ENCODE assay signal across 35 cellular contexts in genomic region chr15:39416258-39416657, GRCh38.
"Had no signal": no experiment of that assay in that cellular context is flagged by ENCODE, and none has a peak within 500 bp of the region (broad histone marks: within the 10 kb centered on the region; RNA-seq: fewer than 3 reads in every experiment).

No MANE protein-coding gene starts in this region.

- H3K4me3 ChIP-seq: MG63 had no signal

- H3K27ac ChIP-seq: KMS-11 had no signal

- DNase-seq: Kasumi-1, MG63, MM.1S, MV-4-11, NCI-H1048, NCI-H1092, NCI-H1092 treated with DMSO at 0.1 percent for 48 hours, NCI-H1105, NCI-H1105 treated with DMSO at 0.1 percent for 48 hours, NCI-H1417, NCI-H1417 treated with DMSO at 0.1 percent for 48 hours, NCI-H1436, NCI-H1436 treated with DMSO at 0.1 percent for 48 hours, NCI-H146, NCI-H1694, NCI-H1694 treated with DMSO at 0.1 percent for 48 hours, NCI-H187, NCI-H187 treated with DMSO at 0.1 percent for 48 hours, NCI-H1930, NCI-H2029, NCI-H2029 treated with DMSO at 0.1 percent for 48 hours, NCI-H2081, NCI-H2081 treated with DMSO at 0.1 percent for 48 hours, NCI-H2107, NCI-H2171, NCI-H2171 treated with DMSO at 0.1 percent for 48 hours, NCI-H2227 treated with DMSO at 0.1 percent for 48 hours, NCI-H226, NCI-H345, NCI-H446, NCI-H446 treated with DMSO at 0.1 percent for 48 hours, NCI-H510A, NCI-H510A treated with DMSO at 0.1 percent for 48 hours, NCI-H524 had no signal

- H3K9ac ChIP-seq: KMS-11 had no signal

- H3K27me3 ChIP-seq: MG63 had no signal

- H3K36me3 ChIP-seq: MG63 had no signal

- H3K4me2 ChIP-seq: KMS-11 had no signal
